In the genomic region with DNA sequence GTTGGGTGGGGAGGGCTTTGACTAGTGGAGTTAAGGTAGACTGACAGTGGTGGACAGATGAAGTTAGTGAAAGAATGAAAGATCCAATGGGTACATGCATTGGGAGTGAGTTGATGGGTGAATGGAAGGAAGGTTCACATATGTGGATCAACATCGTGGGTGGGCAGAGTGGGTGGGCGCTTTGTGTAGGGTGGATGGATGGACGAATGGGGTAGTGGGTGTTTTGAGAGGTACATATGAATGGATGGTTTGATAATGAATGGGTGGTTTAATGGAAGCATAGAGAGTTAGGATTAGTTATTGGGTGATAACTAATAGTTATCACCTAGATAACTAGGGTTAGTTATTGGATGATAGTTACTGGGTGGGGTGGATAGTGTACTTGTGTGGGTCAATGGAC, we compare ENCODE assay signal across 7 cellular contexts.
"Had no signal": no experiment of that assay in that cellular context is flagged by ENCODE, and none has a peak within 500 bp of the region (broad histone marks: within the 10 kb centered on the region; RNA-seq: fewer than 3 reads in every experiment).

No MANE protein-coding gene starts in this region.

- H3K4me2 ChIP-seq: KMS-11 had no signal

- H3K4me3 ChIP-seq: K562 had no signal

- H3K27ac ChIP-seq: HL-60, KMS-11 had no signal

- DNase-seq: IMR-90, KBM-7, KG1 had no signal

- ATAC-seq: HepG2, K562 had no signal
